In the genomic region with DNA sequence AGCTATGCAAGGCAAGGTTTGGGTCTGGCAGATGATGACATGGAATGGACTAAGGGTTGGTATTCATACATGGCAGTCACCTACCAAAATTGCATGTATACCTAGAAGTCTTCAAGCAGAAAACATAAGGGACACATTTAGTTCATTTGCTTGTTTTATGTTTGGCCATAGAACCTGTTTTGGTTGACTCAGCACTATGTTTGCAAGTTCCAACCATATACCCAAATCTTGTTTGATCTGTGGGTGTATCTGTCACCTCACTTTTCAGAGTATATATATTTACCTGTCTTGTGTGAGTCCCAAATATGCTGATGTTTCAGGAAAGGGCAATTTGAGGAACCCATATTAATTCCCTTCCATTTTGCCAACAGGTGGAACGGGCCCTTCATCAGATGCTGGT, we compare ENCODE assay signal across 22 cellular contexts.
"Had no signal": no experiment of that assay in that cellular context is flagged by ENCODE, and none has a peak within 500 bp of the region (broad histone marks: within the 10 kb centered on the region; RNA-seq: fewer than 3 reads in every experiment).

No MANE protein-coding gene starts in this region.

- H3K36me3 ChIP-seq: pancreas, upper lobe of right lung had no signal

- H3K4me1 ChIP-seq: lower lobe of right lung, pancreas, spleen, testis, tibial nerve, upper lobe of right lung, vagina had no signal

- H3K27me3 ChIP-seq: foreskin keratinocyte, pancreas, spleen, testis, upper lobe of right lung, vagina had no signal

- DNase-seq: cortex of kidney; effector memory CD4-positive, alpha-beta T cell; erythroblast; head of caudate nucleus; hypothalamus; lower lobe of right lung; midbrain; naive B cell; occipital lobe; pancreas; spleen; stimulated activated CD4-positive, alpha-beta T cell treated with anti-CD3 and anti-CD28 coated beads, Interleukin-15, amount 100 ng/mL, for 24 hours; stimulated activated CD4-positive, alpha-beta T cell treated with anti-CD3 and anti-CD28 coated beads, Interleukin-1b, Interleukin-23, amount 100 ng/mL, for 48 hours; stimulated activated CD4-positive, alpha-beta T cell treated with anti-CD3 and anti-CD28 coated beads, Interleukin-4, amount 100 ng/mL, for 4 hours; stimulated activated naive B cell treated with anti-CD40 and anti-IgM and Interleukin-4, amounts not matched to agents 10 μg/mL and 1 μg/mL and 100 μg/mL, for 72 hours; stimulated activated naive CD8-positive, alpha-beta T cell treated with anti-CD3 and anti-CD28 coated beads, Interleukin-15, amount 100 ng/mL, for 72 hours; testis; upper lobe of right lung had no signal

- H3K4me3 ChIP-seq: lower lobe of right lung, pancreas, spleen, testis, tibial nerve, upper lobe of right lung, vagina had no signal

- H3K9me3 ChIP-seq: lower lobe of right lung, pancreas, spleen, testis, tibial nerve, upper lobe of right lung, vagina had no signal

- ATAC-seq: lower lobe of right lung; pancreas; sciatic nerve; stimulated activated naive B cell treated with anti-CD40 and anti-IgM and Interleukin-4, amounts not matched to agents 10 μg/mL and 1 μg/mL and 100 μg/mL, for 72 hours; stimulated activated naive CD8-positive, alpha-beta T cell treated with anti-CD3 and anti-CD28 coated beads, Interleukin-15, amount 100 ng/mL, for 72 hours; upper lobe of right lung had no signal

- H3K27ac ChIP-seq: foreskin keratinocyte, lower lobe of right lung, pancreas, spleen, testis, tibial nerve, upper lobe of right lung, vagina had no signal
